In the genomic region with DNA sequence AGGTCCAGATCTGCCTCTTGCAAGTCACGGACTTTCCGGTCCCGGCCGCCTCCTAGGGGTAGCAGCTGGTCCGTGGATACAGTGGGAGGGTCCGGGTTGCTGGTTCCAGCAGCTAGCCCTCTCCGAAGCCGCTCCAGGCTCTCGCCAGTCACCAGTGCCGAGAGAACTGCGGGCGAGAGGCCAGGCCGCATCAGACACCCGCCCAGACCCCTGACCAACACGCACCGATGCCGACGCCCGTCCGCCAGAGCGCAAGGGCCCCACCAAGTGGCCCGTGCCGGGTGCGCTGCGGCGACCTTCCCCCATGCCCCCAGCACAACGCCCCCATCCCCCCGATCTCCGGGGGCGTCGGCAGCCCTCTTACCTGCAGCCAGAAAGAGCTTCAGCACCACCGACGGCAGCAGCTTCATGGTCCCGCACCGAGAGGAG, we compare ENCODE assay signal across 1 cellular context.
TF ChIP-seq lines count a peak whose summit lies in the region.

No MANE protein-coding gene starts in this region.

TF ChIP-seq in HepG2, 621 proteins besides CTCF, POLR2A, EP300 and RAD21 (continued from another document and continues in another):
- TF ChIP-seq KLF16 (CRISPR knock-in tag; IDR thresholded peaks at IDR 0.05) (0 out of 4 replicates have a peak, but pooled peaks of 1 of the 2 experiments have one; percentile 10), ZNF530 (CRISPR knock-in tag; IDR thresholded peaks at IDR 0.05; ENCODE audit: low read depth) (no peak), ZNF777 (CRISPR knock-in tag; IDR thresholded peaks at IDR 0.05) (no peak; the same call in 1 of the 2 replicates), TOE1 (CRISPR knock-in tag; IDR thresholded peaks at IDR 0.05) (no peak), RAD51 (IDR thresholded peaks at IDR 0.05; ENCODE audit: borderline replicate concordance) (no peak), LCORL (IDR thresholded peaks at IDR 0.05) (no peak), LCORL (CRISPR knock-in tag; IDR thresholded peaks at IDR 0.05) (peak; percentile 59), ELF4 (CRISPR knock-in tag; IDR thresholded peaks at IDR 0.05; ENCODE audit: borderline replicate concordance) (no peak), ZFP91 (CRISPR knock-in tag; IDR thresholded peaks at IDR 0.05; ENCODE audit: borderline replicate concordance) (no peak), MXI1 (IDR thresholded peaks at IDR 0.05; ENCODE audit: borderline replicate concordance, low read depth, low read length) (peak; percentile 10; the same call in 1 of the 3 replicates), SOX5 (CRISPR knock-in tag; IDR thresholded peaks at IDR 0.05; ENCODE audit: borderline replicate concordance) (no peak), NFKBIZ (CRISPR knock-in tag; IDR thresholded peaks at IDR 0.05) (no peak), ONECUT2 (CRISPR knock-in tag; IDR thresholded peaks at IDR 0.05) (no peak), ETV5 (CRISPR knock-in tag; IDR thresholded peaks at IDR 0.05; ENCODE audit: borderline replicate concordance) (no peak; the same call in 1 of the 2 replicates), ZNF430 (CRISPR knock-in tag; IDR thresholded peaks at IDR 0.05) (no peak), TEAD3 (CRISPR knock-in tag; optimal IDR thresholded peaks at IDR 0.05; ENCODE audit: borderline replicate concordance) (peak; percentile 19), HMG20A (CRISPR knock-in tag; IDR thresholded peaks at IDR 0.05; ENCODE audit: borderline replicate concordance) (no peak), RELA (CRISPR knock-in tag; IDR thresholded peaks at IDR 0.05) (0 out of 2 replicates have a peak, but pooled peaks have one; percentile 21), ZNF850 (CRISPR knock-in tag; conservative IDR thresholded peaks at IDR 0.05) (no peak), ZNF281 (CRISPR knock-in tag; IDR thresholded peaks at IDR 0.05; ENCODE audit: borderline replicate concordance) (no peak), BRD4 (CRISPR knock-in tag; IDR thresholded peaks at IDR 0.05) (no peak), PTBP1 (IDR thresholded peaks at IDR 0.05; ENCODE audit: low read depth, low read length, poor library complexity, severe bottlenecking) (no peak), ATAD3A (CRISPR knock-in tag; IDR thresholded peaks at IDR 0.05) (no peak), MTF2 (CRISPR knock-in tag; IDR thresholded peaks at IDR 0.05; ENCODE audit: borderline replicate concordance) (0 out of 2 replicates have a peak, but pooled peaks have one; percentile 39), ZNF513 (CRISPR knock-in tag; conservative IDR thresholded peaks at IDR 0.05) (no peak), ZNF670 (CRISPR knock-in tag; IDR thresholded peaks at IDR 0.05; ENCODE audit: borderline replicate concordance) (no peak), ZNF660 (CRISPR knock-in tag; IDR thresholded peaks at IDR 0.05; ENCODE audit: borderline replicate concordance, low read depth) (no peak), MAF1 (CRISPR knock-in tag; IDR thresholded peaks at IDR 0.05; ENCODE audit: borderline replicate concordance) (no peak), ZNF383 (CRISPR knock-in tag; IDR thresholded peaks at IDR 0.05; ENCODE audit: borderline replicate concordance) (no peak), ZNF234 (CRISPR knock-in tag; conservative IDR thresholded peaks at IDR 0.05) (no peak), KDM6A (CRISPR knock-in tag; IDR thresholded peaks at IDR 0.05; ENCODE audit: low read depth) (no peak), KDM2A (CRISPR knock-in tag; IDR thresholded peaks at IDR 0.05; ENCODE audit: borderline replicate concordance, low read depth) (peak; percentile 51; the same call in 1 of the 2 replicates), ZBTB3 (CRISPR knock-in tag; IDR thresholded peaks at IDR 0.05; ENCODE audit: borderline replicate concordance, low read depth) (no peak), KMT2B (CRISPR knock-in tag; IDR thresholded peaks at IDR 0.05) (no peak), GABPB1 (CRISPR knock-in tag; IDR thresholded peaks at IDR 0.05) (0 out of 2 replicates have a peak, but pooled peaks have one; percentile 44)
- TF ChIP-seq, protein P1, sequence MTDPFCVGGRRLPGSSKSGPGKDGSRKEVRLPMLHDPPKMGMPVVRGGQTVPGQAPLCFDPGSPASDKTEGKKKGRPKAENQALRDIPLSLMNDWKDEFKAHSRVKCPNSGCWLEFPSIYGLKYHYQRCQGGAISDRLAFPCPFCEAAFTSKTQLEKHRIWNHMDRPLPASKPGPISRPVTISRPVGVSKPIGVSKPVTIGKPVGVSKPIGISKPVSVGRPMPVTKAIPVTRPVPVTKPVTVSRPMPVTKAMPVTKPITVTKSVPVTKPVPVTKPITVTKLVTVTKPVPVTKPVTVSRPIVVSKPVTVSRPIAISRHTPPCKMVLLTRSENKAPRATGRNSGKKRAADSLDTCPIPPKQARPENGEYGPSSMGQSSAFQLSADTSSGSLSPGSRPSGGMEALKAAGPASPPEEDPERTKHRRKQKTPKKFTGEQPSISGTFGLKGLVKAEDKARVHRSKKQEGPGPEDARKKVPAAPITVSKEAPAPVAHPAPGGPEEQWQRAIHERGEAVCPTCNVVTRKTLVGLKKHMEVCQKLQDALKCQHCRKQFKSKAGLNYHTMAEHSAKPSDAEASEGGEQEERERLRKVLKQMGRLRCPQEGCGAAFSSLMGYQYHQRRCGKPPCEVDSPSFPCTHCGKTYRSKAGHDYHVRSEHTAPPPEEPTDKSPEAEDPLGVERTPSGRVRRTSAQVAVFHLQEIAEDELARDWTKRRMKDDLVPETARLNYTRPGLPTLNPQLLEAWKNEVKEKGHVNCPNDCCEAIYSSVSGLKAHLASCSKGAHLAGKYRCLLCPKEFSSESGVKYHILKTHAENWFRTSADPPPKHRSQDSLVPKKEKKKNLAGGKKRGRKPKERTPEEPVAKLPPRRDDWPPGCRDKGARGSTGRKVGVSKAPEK (CRISPR knock-in tag; IDR thresholded peaks at IDR 0.05; ENCODE audit: borderline replicate concordance) = peak; percentile 40; the same call in 1 of the 2 replicates
- TF ChIP-seq, protein P2, sequence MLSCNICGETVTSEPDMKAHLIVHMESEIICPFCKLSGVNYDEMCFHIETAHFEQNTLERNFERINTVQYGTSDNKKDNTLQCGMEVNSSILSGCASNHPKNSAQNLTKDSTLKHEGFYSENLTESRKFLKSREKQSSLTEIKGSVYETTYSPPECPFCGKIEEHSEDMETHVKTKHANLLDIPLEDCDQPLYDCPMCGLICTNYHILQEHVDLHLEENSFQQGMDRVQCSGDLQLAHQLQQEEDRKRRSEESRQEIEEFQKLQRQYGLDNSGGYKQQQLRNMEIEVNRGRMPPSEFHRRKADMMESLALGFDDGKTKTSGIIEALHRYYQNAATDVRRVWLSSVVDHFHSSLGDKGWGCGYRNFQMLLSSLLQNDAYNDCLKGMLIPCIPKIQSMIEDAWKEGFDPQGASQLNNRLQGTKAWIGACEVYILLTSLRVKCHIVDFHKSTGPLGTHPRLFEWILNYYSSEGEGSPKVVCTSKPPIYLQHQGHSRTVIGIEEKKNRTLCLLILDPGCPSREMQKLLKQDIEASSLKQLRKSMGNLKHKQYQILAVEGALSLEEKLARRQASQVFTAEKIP (CRISPR knock-in tag; IDR thresholded peaks at IDR 0.05; ENCODE audit: borderline replicate concordance) = no peak
- TF ChIP-seq, protein P3, sequence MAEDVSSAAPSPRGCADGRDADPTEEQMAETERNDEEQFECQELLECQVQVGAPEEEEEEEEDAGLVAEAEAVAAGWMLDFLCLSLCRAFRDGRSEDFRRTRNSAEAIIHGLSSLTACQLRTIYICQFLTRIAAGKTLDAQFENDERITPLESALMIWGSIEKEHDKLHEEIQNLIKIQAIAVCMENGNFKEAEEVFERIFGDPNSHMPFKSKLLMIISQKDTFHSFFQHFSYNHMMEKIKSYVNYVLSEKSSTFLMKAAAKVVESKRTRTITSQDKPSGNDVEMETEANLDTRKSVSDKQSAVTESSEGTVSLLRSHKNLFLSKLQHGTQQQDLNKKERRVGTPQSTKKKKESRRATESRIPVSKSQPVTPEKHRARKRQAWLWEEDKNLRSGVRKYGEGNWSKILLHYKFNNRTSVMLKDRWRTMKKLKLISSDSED (CRISPR knock-in tag; IDR thresholded peaks at IDR 0.05) = peak; percentile 44; the same call in 1 of the 2 replicates
- TF ChIP-seq, protein P4, sequence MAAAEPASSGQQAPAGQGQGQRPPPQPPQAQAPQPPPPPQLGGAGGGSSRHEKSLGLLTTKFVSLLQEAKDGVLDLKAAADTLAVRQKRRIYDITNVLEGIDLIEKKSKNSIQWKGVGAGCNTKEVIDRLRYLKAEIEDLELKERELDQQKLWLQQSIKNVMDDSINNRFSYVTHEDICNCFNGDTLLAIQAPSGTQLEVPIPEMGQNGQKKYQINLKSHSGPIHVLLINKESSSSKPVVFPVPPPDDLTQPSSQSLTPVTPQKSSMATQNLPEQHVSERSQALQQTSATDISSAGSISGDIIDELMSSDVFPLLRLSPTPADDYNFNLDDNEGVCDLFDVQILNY (CRISPR knock-in tag; conservative IDR thresholded peaks at IDR 0.05) = no peak
- TF ChIP-seq, protein P5, sequence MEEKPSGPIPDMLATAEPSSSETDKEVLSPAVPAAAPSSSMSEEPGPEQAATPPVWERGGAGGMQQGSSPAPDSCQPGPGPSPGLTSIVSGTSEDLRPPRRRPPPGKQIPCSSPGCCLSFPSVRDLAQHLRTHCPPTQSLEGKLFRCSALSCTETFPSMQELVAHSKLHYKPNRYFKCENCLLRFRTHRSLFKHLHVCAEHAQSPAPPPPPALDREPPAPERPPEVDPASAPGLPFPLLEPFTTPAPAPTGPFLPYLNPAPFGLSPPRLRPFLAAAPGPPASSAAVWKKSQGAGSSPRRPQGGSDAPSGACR (CRISPR knock-in tag; IDR thresholded peaks at IDR 0.05) = peak; percentile 71
- TF ChIP-seq, protein P6, sequence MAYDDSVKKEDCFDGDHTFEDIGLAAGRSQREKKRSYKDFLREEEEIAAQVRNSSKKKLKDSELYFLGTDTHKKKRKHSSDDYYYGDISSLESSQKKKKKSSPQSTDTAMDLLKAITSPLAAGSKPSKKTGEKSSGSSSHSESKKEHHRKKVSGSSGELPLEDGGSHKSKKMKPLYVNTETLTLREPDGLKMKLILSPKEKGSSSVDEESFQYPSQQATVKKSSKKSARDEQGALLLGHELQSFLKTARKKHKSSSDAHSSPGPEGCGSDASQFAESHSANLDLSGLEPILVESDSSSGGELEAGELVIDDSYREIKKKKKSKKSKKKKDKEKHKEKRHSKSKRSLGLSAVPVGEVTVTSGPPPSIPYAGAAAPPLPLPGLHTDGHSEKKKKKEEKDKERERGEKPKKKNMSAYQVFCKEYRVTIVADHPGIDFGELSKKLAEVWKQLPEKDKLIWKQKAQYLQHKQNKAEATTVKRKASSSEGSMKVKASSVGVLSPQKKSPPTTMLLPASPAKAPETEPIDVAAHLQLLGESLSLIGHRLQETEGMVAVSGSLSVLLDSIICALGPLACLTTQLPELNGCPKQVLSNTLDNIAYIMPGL (CRISPR knock-in tag; IDR thresholded peaks at IDR 0.05; ENCODE audit: borderline replicate concordance in 1 of 2, low read depth in 1 of 2) = peak; percentile 54 to 60; a peak in 2 of 4 replicates
- TF ChIP-seq, protein P7, sequence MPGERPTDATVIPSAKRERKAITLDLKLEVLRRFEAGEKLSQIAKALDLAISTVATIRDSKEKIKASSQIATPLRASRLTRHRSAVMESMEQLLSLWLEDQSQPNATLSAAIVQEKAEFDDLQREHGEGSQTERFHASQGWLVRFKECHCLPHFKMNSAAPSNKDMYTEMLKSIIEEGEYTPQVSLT (CRISPR knock-in tag; IDR thresholded peaks at IDR 0.05; ENCODE audit: borderline replicate concordance, low read depth) = no peak
